8 cellular contexts compared by ENCODE assay signal in the genomic region with DNA sequence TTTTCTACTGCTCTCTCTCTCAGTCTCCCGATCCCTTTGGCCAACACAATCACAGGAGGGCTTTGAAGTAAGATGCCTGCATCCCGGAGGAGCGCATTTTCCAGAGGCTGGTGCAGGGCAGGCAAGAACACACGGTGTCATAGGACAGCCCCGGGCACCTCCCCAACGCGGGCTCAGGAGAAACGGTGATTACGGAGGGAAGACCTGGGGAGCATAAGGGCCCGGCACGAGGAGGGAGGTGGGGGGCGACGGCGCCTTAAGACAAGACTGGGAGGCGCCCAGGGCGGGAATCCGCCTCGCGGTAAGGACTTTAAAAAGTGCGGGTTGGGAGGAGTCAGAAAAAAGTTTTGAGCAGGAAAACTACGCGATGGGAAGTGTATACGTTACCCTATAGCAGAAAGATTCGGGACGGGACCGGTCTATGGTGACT. TPM values are rescaled to one million over a fixed set of nuclear protein-coding genes. Genes with fewer than 3 reads are reported as not detected.
DNase-seq lines count a peak whose midpoint lies in the region; ATAC-seq lines count a peak whose summit lies in the region.

No MANE protein-coding gene starts in this region.

- peak overlapping the region; percentile 88 to 98 for H3K27ac Mint-ChIP-seq in activated naive CD4-positive, alpha-beta T cell treated with anti-CD3 and anti-CD28 coated beads, Interleukin-2, amount 50 U/mL, for 72 hours

- ATAC-seq in GM21619 (IDR thresholded peaks at IDR 0.05; ENCODE audit: unreplicated experiment): peak; percentile 28
- peak; percentile 30 to 39 for ATAC-seq in activated naive CD4-positive, alpha-beta T cell treated with anti-CD3 and anti-CD28 coated beads, Interleukin-2, amount 50 U/mL, for 72 hours
- peak; percentile 54 for ATAC-seq in left ventricle myocardium superior
- ATAC-seq in sciatic nerve: peak; percentile 75

- peaks cover 14 to 27% of the 10 kb centered on the region in 2 donors for H3K9me3 Mint-ChIP-seq in activated naive CD4-positive, alpha-beta T cell treated with anti-CD3 and anti-CD28 coated beads, Interleukin-2, amount 50 U/mL, for 72 hours

- DNase-seq in Daoy (ENCODE audit: low read depth) (peak; percentile 49), MV-4-11 (lab: John Stamatoyannopoulos, UW) (peak; percentile 42), left ventricle myocardium superior (peak; percentile 60), sciatic nerve (ENCODE audit: low spot score) (no peak), NCI-H446 (lab: John Stamatoyannopoulos, UW) (no peak), activated gamma-delta T cell (lab: John Stamatoyannopoulos, UW) (no peak)
- DNase-seq in activated naive CD4-positive, alpha-beta T cell treated with anti-CD3 and anti-CD28 coated beads, Interleukin-2, amount 50 U/mL, for 72 hours (ENCODE audit: low spot score in 2 of 2): peak in 1 of 2 donors; percentile 10

- intact Hi-C loops in left ventricle myocardium superior (cut with micrococcal nuclease) (no loop called here), sciatic nerve (cut with DNase I) (no loop called here)

- peaks cover 36 to 59% of the 10 kb centered on the region in 2 donors for H3K36me3 Mint-ChIP-seq in activated naive CD4-positive, alpha-beta T cell treated with anti-CD3 and anti-CD28 coated beads, Interleukin-2, amount 50 U/mL, for 72 hours

RNA-seq across cellular contexts. Expression of gene ZNF888, which starts 18.7 kb away (rescaled TPM):
- 3.0 TPM in 2 replicates for total RNA-seq in Daoy (2014; rRNA removed; shearing (Covaris generic))
- 10 to 100 TPM in 1 of 2 donors, 1 to 10 TPM in 1; 4.0 to 11.6 TPM for total RNA-seq in activated naive CD4-positive, alpha-beta T cell treated with anti-CD3 and anti-CD28 coated beads, Interleukin-2, amount 50 U/mL, for 72 hours
- total RNA-seq in left ventricle myocardium superior: 1.4 TPM
- 4.8 TPM for total RNA-seq in sciatic nerve

RNA-seq across cellular contexts. Expression of gene ZNF816, which starts 20.7 kb away (rescaled TPM):
- 6.3 and 15.1 TPM in 2 replicates for total RNA-seq in Daoy (2014; rRNA removed; shearing (Covaris generic))
- 10 to 100 TPM in 1 of 2 donors, 1 to 10 TPM in 1; 7.0 to 13.0 TPM for total RNA-seq in activated naive CD4-positive, alpha-beta T cell treated with anti-CD3 and anti-CD28 coated beads, Interleukin-2, amount 50 U/mL, for 72 hours
- total RNA-seq in left ventricle myocardium superior (4.4 TPM), sciatic nerve (10.7 TPM)

RNA-seq across cellular contexts. Expression of gene ZNF320, which starts 44.5 kb away (rescaled TPM):
- 7.6 and 10.5 TPM in 2 replicates for total RNA-seq in Daoy (2014; rRNA removed; shearing (Covaris generic))
- total RNA-seq in activated naive CD4-positive, alpha-beta T cell treated with anti-CD3 and anti-CD28 coated beads, Interleukin-2, amount 50 U/mL, for 72 hours: 1 to 10 TPM; 3.1 to 5.2 TPM
- total RNA-seq in left ventricle myocardium superior: 9.3 TPM
- total RNA-seq in sciatic nerve: 12.1 TPM

Comparison
In these comparisons a context has a peak if more than half of its experiments do, and no peak if none do; other contexts are left out.
1. DNase-seq: peak in Daoy (single experiment), MV-4-11 (single experiment) and left ventricle myocardium superior (single experiment); none in sciatic nerve (single experiment), NCI-H446 (0 of 2) and activated gamma-delta T cell (single experiment).
2. Peak in every context shown above with its lines, with median percentiles within 50 percentile points of each other: ATAC-seq.